ENCODE assay signal across 13 cellular contexts in genomic region chr20:1033751-1034419, GRCh38. TPM values are rescaled to one million over a fixed set of nuclear protein-coding genes. Genes with fewer than 3 reads are reported as not detected.
DNase-seq lines count a peak whose midpoint lies in the region; ATAC-seq and TF ChIP-seq lines count a peak whose summit lies in the region.
"Had no signal": no experiment of that assay in that cellular context is flagged by ENCODE, and none has a peak within 500 bp of the region (broad histone marks: within the 10 kb centered on the region; RNA-seq: fewer than 3 reads in every experiment).

No MANE protein-coding gene starts in this region.

- H3K4me1 ChIP-seq in left ventricle myocardium inferior (no peaks in the 10 kb centered on the region), colonic mucosa (no peaks in the 10 kb centered on the region)
- H3K4me1 ChIP-seq: breast epithelium had no signal

- H3K4me1 Mint-ChIP-seq in activated naive CD8-positive, alpha-beta T cell treated with anti-CD3 and anti-CD28 coated beads for 36 hours, result peaks cover 7% of the 10 kb centered on the region
- no peaks in the 10 kb centered on the region for H3K4me1 Mint-ChIP-seq in stimulated activated naive CD8-positive, alpha-beta T cell treated with anti-CD3 and anti-CD28 coated beads, Interleukin-15, amount 100 ng/mL, for 72 hours
- H3K4me1 Mint-ChIP-seq: CD4-positive, CD25-positive, alpha-beta regulatory T cell had no signal

- peak; percentile 25 for ATAC-seq in Right ventricle myocardium superior (ENCODE audit: poor library complexity)
- ATAC-seq in stimulated activated naive CD8-positive, alpha-beta T cell treated with anti-CD3 and anti-CD28 coated beads, Interleukin-15, amount 100 ng/mL, for 72 hours, result peak; percentile 67

- H3K9me3 ChIP-seq in left ventricle myocardium inferior (replicated peaks), result no peaks in the 10 kb centered on the region
- no peaks in the 10 kb centered on the region for H3K9me3 ChIP-seq in colonic mucosa
- H3K9me3 ChIP-seq: breast epithelium had no signal

- TF ChIP-seq CTCF in left ventricle myocardium inferior (IDR thresholded peaks at IDR 0.05; ENCODE audit: borderline replicate concordance) (no peak), colonic mucosa (IDR thresholded peaks at IDR 0.05) (no peak)

- H3K9ac ChIP-seq in colonic mucosa (ENCODE audit: low read depth in 2 of 2, low read length in 2 of 2), result no peak overlapping the region

- H3K4me3 ChIP-seq in left ventricle myocardium inferior (no peak overlapping the region), colonic mucosa (no peak overlapping the region)
- H3K4me3 ChIP-seq: breast epithelium had no signal

- peaks cover 23% of the 10 kb centered on the region for H3K27me3 Mint-ChIP-seq in activated naive CD8-positive, alpha-beta T cell treated with anti-CD3 and anti-CD28 coated beads for 36 hours
- H3K27me3 Mint-ChIP-seq in stimulated activated naive CD8-positive, alpha-beta T cell treated with anti-CD3 and anti-CD28 coated beads, Interleukin-15, amount 100 ng/mL, for 72 hours, result peaks cover 36% of the 10 kb centered on the region

- H3K4me3 Mint-ChIP-seq in activated naive CD8-positive, alpha-beta T cell treated with anti-CD3 and anti-CD28 coated beads for 36 hours, result no peak overlapping the region
- no peak overlapping the region for H3K4me3 Mint-ChIP-seq in stimulated activated naive CD8-positive, alpha-beta T cell treated with anti-CD3 and anti-CD28 coated beads, Interleukin-15, amount 100 ng/mL, for 72 hours
- H3K4me3 Mint-ChIP-seq: CD4-positive, CD25-positive, alpha-beta regulatory T cell; type B pancreatic cell had no signal

- H3K36me3 ChIP-seq in left ventricle myocardium inferior, result no peaks in the 10 kb centered on the region
- H3K36me3 ChIP-seq in colonic mucosa, result no peaks in the 10 kb centered on the region
- H3K36me3 ChIP-seq: breast epithelium had no signal

- intact Hi-C loops in Right ventricle myocardium superior (cut with DNase I), result no loop called here
- intact Hi-C loops in left ventricle myocardium inferior (cut with micrococcal nuclease), result no loop called here
- intact Hi-C loops in colonic mucosa (cut with DNase I), result no loop called here

- no peak overlapping the region for H3K27ac Mint-ChIP-seq in activated naive CD8-positive, alpha-beta T cell treated with anti-CD3 and anti-CD28 coated beads for 36 hours
- H3K27ac Mint-ChIP-seq in stimulated activated naive CD8-positive, alpha-beta T cell treated with anti-CD3 and anti-CD28 coated beads, Interleukin-15, amount 100 ng/mL, for 72 hours, result no peak overlapping the region
- H3K27ac Mint-ChIP-seq: CD4-positive, CD25-positive, alpha-beta regulatory T cell; type B pancreatic cell had no signal

- H3K9me3 Mint-ChIP-seq in activated naive CD8-positive, alpha-beta T cell treated with anti-CD3 and anti-CD28 coated beads for 36 hours, result no peaks in the 10 kb centered on the region
- no peaks in the 10 kb centered on the region for H3K9me3 Mint-ChIP-seq in stimulated activated naive CD8-positive, alpha-beta T cell treated with anti-CD3 and anti-CD28 coated beads, Interleukin-15, amount 100 ng/mL, for 72 hours
- H3K9me3 Mint-ChIP-seq: CD4-positive, CD25-positive, alpha-beta regulatory T cell; type B pancreatic cell had no signal

- DNase-seq in Right ventricle myocardium superior, result no peak
- DNase-seq in left ventricle myocardium inferior, result no peak
- peak; percentile 3 for DNase-seq in NCI-H2029 treated with DMSO at 0.1 percent for 48 hours (lab: John Stamatoyannopoulos, UW)
- peak; percentile 22 for DNase-seq in activated naive CD8-positive, alpha-beta T cell treated with anti-CD3 and anti-CD28 coated beads for 36 hours
- DNase-seq in stimulated activated naive CD8-positive, alpha-beta T cell treated with anti-CD3 and anti-CD28 coated beads, Interleukin-15, amount 100 ng/mL, for 72 hours, result peak; percentile 2 to 25
- no peak for DNase-seq in colonic mucosa
- no peak for DNase-seq in AG08395 (ENCODE audit: low spot score)
- DNase-seq in activated gamma-delta T cell (lab: John Stamatoyannopoulos, UW), result no peak
- DNase-seq: CD4-positive, CD25-positive, alpha-beta regulatory T cell; NCI-H524 had no signal

- no peak overlapping the region for H3K27ac ChIP-seq in left ventricle myocardium inferior (replicated peaks)
- no peak overlapping the region for H3K27ac ChIP-seq in colonic mucosa
- H3K27ac ChIP-seq: breast epithelium, epithelial cell of prostate had no signal

- H3K36me3 Mint-ChIP-seq in activated naive CD8-positive, alpha-beta T cell treated with anti-CD3 and anti-CD28 coated beads for 36 hours, result no peaks in the 10 kb centered on the region
- H3K36me3 Mint-ChIP-seq: type B pancreatic cell had no signal

- H3K27me3 ChIP-seq in left ventricle myocardium inferior (ENCODE audit: low read depth) (peaks cover 58% of the 10 kb centered on the region), colonic mucosa (no peaks in the 10 kb centered on the region)

RNA-seq across cellular contexts. Expression of gene RSPO4, which starts 31.8 kb away (rescaled TPM):
- total RNA-seq in Right ventricle myocardium superior, result not detected
- total RNA-seq in left ventricle myocardium inferior, result not detected
- not detected for total RNA-seq in activated naive CD8-positive, alpha-beta T cell treated with anti-CD3 and anti-CD28 coated beads for 36 hours
- under 1 TPM; 0.08 to 0.12 TPM for total RNA-seq in colonic mucosa
- total RNA-seq: breast epithelium had no signal

Comparison
In these comparisons a context has a peak if more than half of its experiments do, and no peak if none do; other contexts are left out.
1. DNase-seq: peak in NCI-H2029 treated with DMSO at 0.1 percent for 48 hours (single experiment), activated naive CD8-positive, alpha-beta T cell treated with anti-CD3 and anti-CD28 coated beads for 36 hours (single experiment) and stimulated activated naive CD8-positive, alpha-beta T cell treated with anti-CD3 and anti-CD28 coated beads, Interleukin-15, amount 100 ng/mL, for 72 hours (2 of 2); none in Right ventricle myocardium superior (single experiment), left ventricle myocardium inferior (single experiment), colonic mucosa (single experiment), AG08395 (single experiment) and activated gamma-delta T cell (single experiment).